In genomic region chr7:101161692-101162461, GRCh38 we compare ENCODE assay signal across 9 cellular contexts. TPM values are rescaled to one million over a fixed set of nuclear protein-coding genes. Genes with fewer than 3 reads are reported as not detected.
DNase-seq lines count a peak whose midpoint lies in the region; ATAC-seq and TF ChIP-seq lines count a peak whose summit lies in the region.
"Had no signal": no experiment of that assay in that cellular context is flagged by ENCODE, and none has a peak within 500 bp of the region (broad histone marks: within the 10 kb centered on the region; RNA-seq: fewer than 3 reads in every experiment).

No MANE protein-coding gene starts in this region.

- ATAC-seq in T-cell (replicated peaks in 1 of 4): no peak
- no peak for ATAC-seq in GM18520 (IDR thresholded peaks at IDR 0.05; ENCODE audit: unreplicated experiment)
- ATAC-seq in HG03025 (IDR thresholded peaks at IDR 0.05; ENCODE audit: low FRiP score, unreplicated experiment): no peak
- ATAC-seq in GM21786 (IDR thresholded peaks at IDR 0.05; ENCODE audit: unreplicated experiment): no peak
- ATAC-seq: Right ventricle myocardium inferior had no signal

- POLR2A ChIA-PET in T-cell (lab: Charles Lee): no interaction called here

- H3K9ac ChIP-seq in ES-I3 (ENCODE audit: low read depth, low read length) (peak overlapping the region; percentile 60), iPS-18a (ENCODE audit: low read length) (peak overlapping the region; percentile 46)

- peaks cover 43% of the 10 kb centered on the region for H3K27me3 ChIP-seq in iPS-18a (ENCODE audit: control insufficient read depth, insufficient read depth, low read length)

- H3K36me3 Mint-ChIP-seq in T-cell: peaks cover 25% of the 10 kb centered on the region

- H3K9me3 ChIP-seq in ES-I3 (ENCODE audit: control insufficient read depth, insufficient read depth, low read length) (no peaks in the 10 kb centered on the region), iPS-18a (ENCODE audit: control insufficient read depth, low read depth, low read length) (no peaks in the 10 kb centered on the region)

- H3K27ac ChIP-seq in 22Rv1 (peak overlapping the region; percentile 100), iPS-18a (ENCODE audit: low read length) (no peak overlapping the region)

- TF ChIP-seq CTCF in 22Rv1 (IDR thresholded peaks at IDR 0.05): no peak

- DNase-seq in T-cell (no peak), SW 1271 (lab: John Stamatoyannopoulos, UW) (no peak)

- H3K4me1 Mint-ChIP-seq in T-cell: peaks cover 19 to 32% (median 25%) of the 10 kb centered on the region in 3 donors

- peaks cover 31% of the 10 kb centered on the region for H3K4me1 ChIP-seq in ES-I3 (ENCODE audit: insufficient read depth, low read length)
- peaks cover 28% of the 10 kb centered on the region for H3K4me1 ChIP-seq in iPS-18a (ENCODE audit: control insufficient read depth, low read depth, low read length)

- H3K27me3 Mint-ChIP-seq in T-cell: peaks cover 16 to 35% of the 10 kb centered on the region in 2 donors

- peak overlapping the region; percentile 67 to 86 (median 72) for H3K4me3 Mint-ChIP-seq in T-cell

- peak overlapping the region; percentile 58 for H3K4me3 ChIP-seq in iPS-18a (ENCODE audit: low read length)

- CTCF ChIA-PET in T-cell (lab: Charles Lee): interaction anchor here in 1 of 2 donors (0.6 to 0.7 kb wide), 2 partner anchors 1214 to 1290 kb away, joined by 4 to 6 read pairs; no protein-coding TSS in a partner anchor

- H3K27ac Mint-ChIP-seq in T-cell: no peak overlapping the region

- H3K9me3 Mint-ChIP-seq in T-cell: no peaks in the 10 kb centered on the region

- H3K36me3 ChIP-seq in ES-I3 (ENCODE audit: insufficient read depth, low read length): 0 out of 2 replicates have a peak, but pooled peaks cover 4% of the 10 kb centered on the region
- H3K36me3 ChIP-seq in iPS-18a (ENCODE audit: control insufficient read depth, low read depth, low read length): no peaks in the 10 kb centered on the region

RNA-seq across cellular contexts. Expression of gene VGF, which starts 3.5 kb away (rescaled TPM):
- total RNA-seq in T-cell: not detected
- total RNA-seq: Right ventricle myocardium inferior had no signal

RNA-seq across cellular contexts. Expression of gene AP1S1, which starts 7.6 kb away (rescaled TPM):
- 10 to 100 TPM in 3 of 5 donors, 1 to 10 TPM in 2; 8.1 to 16.7 (median 14.4) TPM for total RNA-seq in T-cell

RNA-seq across cellular contexts. Expression of gene NAT16, which starts 18.2 kb away (rescaled TPM):
- not detected for total RNA-seq in T-cell
- total RNA-seq: Right ventricle myocardium inferior had no signal

RNA-seq across cellular contexts. Expression of gene SERPINE1, which starts 35.0 kb away (rescaled TPM):
- total RNA-seq in T-cell: under 1 TPM in 4 of 5 donors, not detected in 1; 0.18 to 0.79 (median 0.51) TPM

RNA-seq across cellular contexts. Expression of gene MOGAT3, which starts 39.0 kb away (rescaled TPM):
- total RNA-seq in T-cell: not detected
- total RNA-seq: Right ventricle myocardium inferior had no signal
